ENCODE assay signal across 29 cellular contexts in the genomic region with DNA sequence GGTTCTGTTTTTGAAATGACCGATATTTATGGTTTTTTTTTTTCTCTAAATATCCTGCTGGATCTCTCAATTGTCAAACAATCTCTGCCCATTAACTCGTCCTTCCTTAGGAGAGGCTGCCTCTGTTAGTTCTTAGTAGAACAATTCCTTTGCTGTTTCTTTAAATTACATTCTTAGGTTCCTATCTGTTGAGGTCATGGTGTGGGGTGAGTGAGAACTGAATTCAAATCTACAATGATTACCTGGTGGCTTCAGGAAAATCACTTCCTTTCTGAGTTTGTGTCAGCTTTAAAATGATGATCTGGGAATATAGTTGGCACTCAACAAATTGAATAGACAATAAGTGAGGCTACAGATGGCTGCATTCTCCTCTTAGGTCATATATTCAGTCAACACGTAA.
A peak's percentile ranks its signal among the peaks of the same experiment; 100 is the strongest.
DNase-seq lines count a peak whose midpoint lies in the region; ATAC-seq, FAIRE-seq and TF ChIP-seq lines count a peak whose summit lies in the region.
"Had no signal": no experiment of that assay in that cellular context is flagged by ENCODE, and none has a peak within 500 bp of the region (broad histone marks: within the 10 kb centered on the region; RNA-seq: fewer than 3 reads in every experiment).

No MANE protein-coding gene starts in this region.

- H3K4me2 ChIP-seq in astrocyte (ENCODE audit: low read length) (no peak overlapping the region), mesendoderm (ENCODE audit: low read length) (no peak overlapping the region)
- H3K4me2 ChIP-seq: A549, KMS-11, PC-9 had no signal

- H3K56ac ChIP-seq in mesendoderm (ENCODE audit: low read length) = no peak overlapping the region

- H4K20me1 ChIP-seq in astrocyte (ENCODE audit: insufficient read depth, low read length) = no peaks in the 10 kb centered on the region

- no CpG with 5 or more reads among the region's 3 CpGs for WGBS in mesendoderm (ENCODE audit: extremely low coverage, insufficient coverage, low lambda C conversion rate)

- H3K9ac ChIP-seq in astrocyte (ENCODE audit: low read length) (no peak overlapping the region), mesendoderm (ENCODE audit: low read length) (no peak overlapping the region)
- H3K9ac ChIP-seq: KMS-11 had no signal

- no peak overlapping the region for H3K4me3 ChIP-seq in astrocyte (ENCODE audit: insufficient read depth, low read depth, low read length)
- H3K4me3 ChIP-seq in mesendoderm (ENCODE audit: low read length) = no peak overlapping the region
- H3K4me3 ChIP-seq in tibial artery = no peak overlapping the region
- H3K4me3 ChIP-seq: A549, GM12878, PC-9 had no signal

- TF ChIP-seq CTCF in astrocyte (IDR thresholded peaks at IDR 0.05; ENCODE audit: insufficient read depth, low read depth, low read length) (no peak), tibial artery (IDR thresholded peaks at IDR 0.05) (no peak)

- no peaks in the 10 kb centered on the region for H3K27me3 ChIP-seq in astrocyte (ENCODE audit: insufficient read depth, low read length)
- no peaks in the 10 kb centered on the region for H3K27me3 ChIP-seq in mesendoderm (ENCODE audit: insufficient read depth, low read length, poor library complexity)
- H3K27me3 ChIP-seq in tibial artery = no peaks in the 10 kb centered on the region

- H3K4me3 Mint-ChIP-seq in activated naive CD4-positive, alpha-beta T cell treated with anti-CD3 and anti-CD28 coated beads, Interleukin-2, amount 10 ng/mL, durations not matched to agents 7 days and 5 days = no peak overlapping the region
- H3K4me3 Mint-ChIP-seq in T-helper 17 cell (no peak overlapping the region), astrocyte (ENCODE audit: unreplicated experiment) (no peak overlapping the region)
- H3K4me3 Mint-ChIP-seq: CD8-positive, alpha-beta memory T cell; IgD-negative memory B cell had no signal

- no peak overlapping the region for H4K8ac ChIP-seq in mesendoderm (ENCODE audit: low read depth, low read length)

- H3K9me3 Mint-ChIP-seq in activated naive CD4-positive, alpha-beta T cell treated with anti-CD3 and anti-CD28 coated beads, Interleukin-2, amount 10 ng/mL, durations not matched to agents 7 days and 5 days = no peaks in the 10 kb centered on the region
- no peaks in the 10 kb centered on the region for H3K9me3 Mint-ChIP-seq in activated naive CD4-positive, alpha-beta T cell treated with anti-CD3 and anti-CD28 coated beads, Interleukin-2, amount 50 U/mL, for 72 hours
- H3K9me3 Mint-ChIP-seq in astrocyte (ENCODE audit: unreplicated experiment) = peaks cover 3% of the 10 kb centered on the region
- H3K9me3 Mint-ChIP-seq: CD8-positive, alpha-beta memory T cell; IgD-negative memory B cell had no signal

- peaks cover 4% of the 10 kb centered on the region for H3K36me3 Mint-ChIP-seq in activated naive CD4-positive, alpha-beta T cell treated with anti-CD3 and anti-CD28 coated beads, Interleukin-2, amount 10 ng/mL, durations not matched to agents 7 days and 5 days
- no peaks in the 10 kb centered on the region for H3K36me3 Mint-ChIP-seq in activated naive CD4-positive, alpha-beta T cell treated with anti-CD3 and anti-CD28 coated beads, Interleukin-2, amount 50 U/mL, for 72 hours
- H3K36me3 Mint-ChIP-seq in T-helper 17 cell (ENCODE audit: low read depth) (peaks cover 9% of the 10 kb centered on the region), astrocyte (ENCODE audit: low read depth, unreplicated experiment) (peaks cover 2% of the 10 kb centered on the region)
- H3K36me3 Mint-ChIP-seq: CD8-positive, alpha-beta memory T cell; IgD-negative memory B cell had no signal

- CTCF ChIA-PET in activated naive CD4-positive, alpha-beta T cell treated with anti-CD3 and anti-CD28 coated beads, Interleukin-2, amount 10 ng/mL, durations not matched to agents 7 days and 5 days (lab: Charles Lee) = interaction anchor here (0.8 to 8.8 kb wide), 12 partner anchors 59 to 335 kb away, joined by 3 to 126 read pairs (median 4); partner anchors contain the start of gene TEX48

- no peak overlapping the region for H4K5ac ChIP-seq in mesendoderm (ENCODE audit: low read length)

- H3K27ac Mint-ChIP-seq in activated naive CD4-positive, alpha-beta T cell treated with anti-CD3 and anti-CD28 coated beads, Interleukin-2, amount 10 ng/mL, durations not matched to agents 7 days and 5 days = peak overlapping the region; percentile 30
- H3K27ac Mint-ChIP-seq in activated naive CD4-positive, alpha-beta T cell treated with anti-CD3 and anti-CD28 coated beads, Interleukin-2, amount 50 U/mL, for 72 hours = no peak overlapping the region
- H3K27ac Mint-ChIP-seq in T-helper 17 cell (peak overlapping the region; percentile 39), astrocyte (ENCODE audit: unreplicated experiment) (peak overlapping the region; percentile 3)
- H3K27ac Mint-ChIP-seq: IgD-negative memory B cell had no signal

- no peak for ATAC-seq in activated naive CD4-positive, alpha-beta T cell treated with anti-CD3 and anti-CD28 coated beads, Interleukin-2, amount 50 U/mL, for 72 hours
- ATAC-seq in T-helper 17 cell = no peak
- ATAC-seq: A549, GM12878 had no signal

- intact Hi-C loops in tibial artery (cut with DNase I; ENCODE audit: low total_unique reads) = loop anchor here (5.0 to 10.0 kb wide), 4 partner anchors 105 to 512 kb away; no protein-coding TSS in a partner anchor
- intact Hi-C loops in cardiac septum (cut with DNase I) = loop anchor here (5.0 kb wide), 2 partner anchors 275 to 330 kb away; partner anchors contain the start of gene TEX48

- H2BK15ac ChIP-seq in mesendoderm (replicated peaks; ENCODE audit: low read depth) = no peak overlapping the region

- no peak overlapping the region for H2AK5ac ChIP-seq in mesendoderm (ENCODE audit: low read length)

- no peak for FAIRE-seq in astrocyte (lab: Jason Lieb, UNC)
- FAIRE-seq: A549, GM12878, H1 had no signal

- no peak overlapping the region for H3K27ac ChIP-seq in astrocyte (ENCODE audit: low read depth, low read length)
- no peak overlapping the region for H3K27ac ChIP-seq in mesendoderm (ENCODE audit: low read depth, low read length)
- H3K27ac ChIP-seq in tibial artery = no peak overlapping the region
- H3K27ac ChIP-seq: A549, C4-2B, HL-60, KMS-11, PC-9 had no signal

- DNase-seq in activated naive CD4-positive, alpha-beta T cell treated with anti-CD3 and anti-CD28 coated beads, Interleukin-2, amount 10 ng/mL, durations not matched to agents 7 days and 5 days = no peak
- DNase-seq in activated naive CD4-positive, alpha-beta T cell treated with anti-CD3 and anti-CD28 coated beads, Interleukin-2, amount 50 U/mL, for 72 hours (ENCODE audit: low spot score in 2 of 2) = no peak
- DNase-seq in T-helper 17 cell = no peak
- no peak for DNase-seq in astrocyte (ENCODE audit: low read depth)
- peak; percentile 84 for DNase-seq in mesendoderm
- no peak for DNase-seq in tibial artery
- no peak for DNase-seq in cardiac septum (ENCODE audit: low spot score)
- DNase-seq: AML-193; CD8-positive, alpha-beta memory T cell; DMS 273 treated with DMSO at 0.1 percent for 48 hours; DMS79; EL; GDM1; MM.1S; NCI-H2029; NCI-H446 treated with DMSO at 0.1 percent for 48 hours; NCI-H526; NCI-H82; NK-92 treated with Interleukin-12 subunit alpha and Interleukin-12 subunit beta, amount 100 ng/mL, for 24 hours; PC-9; Right ventricle myocardium superior; RPMI8226 had no signal

- no peak overlapping the region for H2BK5ac ChIP-seq in mesendoderm (ENCODE audit: low read length)

- H3K4me1 ChIP-seq in astrocyte (ENCODE audit: insufficient read depth, low read length) = peaks cover 11% of the 10 kb centered on the region
- peaks cover 2% of the 10 kb centered on the region for H3K4me1 ChIP-seq in mesendoderm (ENCODE audit: control insufficient read depth, low read depth, low read length)
- no peaks in the 10 kb centered on the region for H3K4me1 ChIP-seq in tibial artery

- H3K27me3 Mint-ChIP-seq in activated naive CD4-positive, alpha-beta T cell treated with anti-CD3 and anti-CD28 coated beads, Interleukin-2, amount 10 ng/mL, durations not matched to agents 7 days and 5 days = peaks cover 13% of the 10 kb centered on the region
- peaks cover 19% of the 10 kb centered on the region for H3K27me3 Mint-ChIP-seq in T-helper 17 cell
- no peaks in the 10 kb centered on the region for H3K27me3 Mint-ChIP-seq in astrocyte (ENCODE audit: low read depth, unreplicated experiment)
- H3K27me3 Mint-ChIP-seq: CD8-positive, alpha-beta memory T cell had no signal

- no peaks in the 10 kb centered on the region for H3K36me3 ChIP-seq in astrocyte (ENCODE audit: insufficient read depth, low read length)
- H3K36me3 ChIP-seq in mesendoderm (ENCODE audit: control insufficient read depth, insufficient read depth, low read length) = no peaks in the 10 kb centered on the region
- no peaks in the 10 kb centered on the region for H3K36me3 ChIP-seq in tibial artery

- H3K79me2 ChIP-seq in astrocyte (ENCODE audit: insufficient read depth, low read length) (no peaks in the 10 kb centered on the region), mesendoderm (ENCODE audit: control insufficient read depth, insufficient read depth, low read length) (no peaks in the 10 kb centered on the region)

- no peak overlapping the region for H2AFZ ChIP-seq in astrocyte (ENCODE audit: low read depth, low read length)
- H2AFZ ChIP-seq: PC-9 had no signal

- H3K79me1 ChIP-seq in mesendoderm (ENCODE audit: low read length) = no peaks in the 10 kb centered on the region

- H2BK120ac ChIP-seq in mesendoderm (ENCODE audit: low read depth, low read length) = no peak overlapping the region

- no peak overlapping the region for H3K4ac ChIP-seq in mesendoderm (ENCODE audit: low read depth, low read length)

- peaks cover 56% of the 10 kb centered on the region for H3K4me1 Mint-ChIP-seq in activated naive CD4-positive, alpha-beta T cell treated with anti-CD3 and anti-CD28 coated beads, Interleukin-2, amount 10 ng/mL, durations not matched to agents 7 days and 5 days
- H3K4me1 Mint-ChIP-seq in T-helper 17 cell (peaks cover 24% of the 10 kb centered on the region), astrocyte (ENCODE audit: low read depth, unreplicated experiment) (peaks cover 55% of the 10 kb centered on the region)

- no peak overlapping the region for H3K23ac ChIP-seq in mesendoderm (ENCODE audit: low read length)

- H3K18ac ChIP-seq in mesendoderm (ENCODE audit: low read length) = no peak overlapping the region

- no peaks in the 10 kb centered on the region for H3K9me3 ChIP-seq in T-helper 17 cell (ENCODE audit: control insufficient read depth, low read length, poor library complexity, severe bottlenecking)
- H3K9me3 ChIP-seq in astrocyte (ENCODE audit: insufficient read depth, low read depth, low read length) = no peaks in the 10 kb centered on the region
- H3K9me3 ChIP-seq in tibial artery = no peaks in the 10 kb centered on the region
- H3K9me3 ChIP-seq: A549 had no signal

Comparison
In these comparisons a context has a peak if more than half of its experiments do, and no peak if none do; other contexts are left out.
1. H3K27ac Mint-ChIP-seq: peak in activated naive CD4-positive, alpha-beta T cell treated with anti-CD3 and anti-CD28 coated beads, Interleukin-2, amount 10 ng/mL, durations not matched to agents 7 days and 5 days (single experiment), T-helper 17 cell (single experiment) and astrocyte (single experiment); none in activated naive CD4-positive, alpha-beta T cell treated with anti-CD3 and anti-CD28 coated beads, Interleukin-2, amount 50 U/mL, for 72 hours (0 of 2).